ENCODE assay signal across 19 cellular contexts in genomic region chr4:73619351-73619750, GRCh38.
DNase-seq lines count a peak whose midpoint lies in the region; ATAC-seq and TF ChIP-seq lines count a peak whose summit lies in the region.
"Had no signal": no experiment of that assay in that cellular context is flagged by ENCODE, and none has a peak within 500 bp of the region (broad histone marks: within the 10 kb centered on the region; RNA-seq: fewer than 3 reads in every experiment).

No MANE protein-coding gene starts in this region.

- TF ChIP-seq CTCF in foreskin fibroblast (IDR thresholded peaks at IDR 0.05; ENCODE audit: low read depth, low read length) = no peak

- H3K4me1 Mint-ChIP-seq in memory B cell = peaks cover 18% of the 10 kb centered on the region

- peaks cover 2% of the 10 kb centered on the region for H3K36me3 Mint-ChIP-seq in memory B cell

- peak overlapping the region; percentile 84 for H3K4me3 Mint-ChIP-seq in memory B cell
- H3K4me3 Mint-ChIP-seq: T-helper 2 cell treated with Interferon-gamma antibody and Interleukin-4, amounts not matched to agents 5 μg/mL and 100 μg/mL, for 36 hours had no signal

- ATAC-seq in memory B cell (ENCODE audit: low read depth) = no peak
- ATAC-seq in GM21825 (IDR thresholded peaks at IDR 0.05; ENCODE audit: unreplicated experiment) = no peak
- no peak for ATAC-seq in GM18517 (IDR thresholded peaks at IDR 0.05; ENCODE audit: unreplicated experiment)

- peak; percentile 41 for DNase-seq in COLO668 (lab: John Stamatoyannopoulos, UW; ENCODE audit: unreplicated experiment)
- peak; percentile 56 for DNase-seq in NCI-H2029 (lab: John Stamatoyannopoulos, UW)
- DNase-seq in SW480 (ENCODE audit: low spot score) = peak; percentile 43
- DNase-seq in memory B cell (ENCODE audit: low spot score in 2 of 2) = no peak
- no peak for DNase-seq in foreskin fibroblast
- DNase-seq in hypothalamus (lab: John Stamatoyannopoulos, UW) = no peak
- DNase-seq: activated T-cell treated with anti-CD3 and anti-CD28 coated beads, Interleukin-2, amount 50 U/mL, for 48 hours; amniotic stem cell; DMS79 treated with DMSO at 0.1 percent for 48 hours; IMR-90; mesendoderm; NCI-H187 treated with DMSO at 0.1 percent for 48 hours; occipital lobe; stimulated activated CD4-positive, alpha-beta T cell treated with anti-CD3 and anti-CD28 coated beads, Interleukin-12 subunit alpha, Interleukin-12 subunit beta, amount 100 ng/mL, for 4 hours; tibial artery had no signal

- H3K27me3 Mint-ChIP-seq in memory B cell = peaks cover 1% of the 10 kb centered on the region

- H3K9me3 Mint-ChIP-seq in memory B cell = no peaks in the 10 kb centered on the region
- H3K9me3 Mint-ChIP-seq: T-helper 2 cell treated with Interferon-gamma antibody and Interleukin-4, amounts not matched to agents 5 μg/mL and 100 μg/mL, for 36 hours had no signal

- H3K4me3 ChIP-seq in foreskin fibroblast (ENCODE audit: low read depth in 1 of 2, low read length in 2 of 2) = no peak overlapping the region
- H3K4me3 ChIP-seq: coronary artery, tibial artery had no signal

- no peak overlapping the region for H3K27ac Mint-ChIP-seq in memory B cell
- H3K27ac Mint-ChIP-seq: T-helper 2 cell treated with Interferon-gamma antibody and Interleukin-4, amounts not matched to agents 5 μg/mL and 100 μg/mL, for 36 hours had no signal

Comparison
In these comparisons a context has a peak if more than half of its experiments do, and no peak if none do; other contexts are left out.
1. DNase-seq: peak in COLO668 (single experiment), NCI-H2029 (single experiment) and SW480 (single experiment); none in memory B cell (0 of 2), foreskin fibroblast (0 of 2) and hypothalamus (0 of 51).